In the genomic region with DNA sequence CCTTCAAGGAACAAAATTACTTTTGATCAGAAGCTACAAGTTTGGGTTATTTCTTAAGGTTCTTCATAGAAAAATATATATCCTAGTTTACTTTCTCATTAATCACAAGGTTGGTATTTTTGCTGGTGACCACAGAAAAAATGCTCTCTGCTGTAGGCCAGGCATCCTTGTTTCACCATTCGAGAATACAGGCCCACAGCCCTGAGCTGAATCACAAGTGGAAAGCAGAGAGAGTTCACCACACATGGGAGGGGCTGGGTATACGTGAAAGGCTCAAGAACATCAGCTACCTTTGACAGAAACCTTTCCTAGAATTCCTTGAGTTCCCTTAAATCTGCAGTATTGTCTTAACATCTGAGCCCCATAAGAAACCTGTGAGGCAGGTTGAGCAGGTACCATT, we compare ENCODE assay signal across 11 cellular contexts. TPM values are rescaled to one million over a fixed set of nuclear protein-coding genes. Genes with fewer than 3 reads are reported as not detected.
"Had no signal": no experiment of that assay in that cellular context is flagged by ENCODE, and none has a peak within 500 bp of the region (broad histone marks: within the 10 kb centered on the region; RNA-seq: fewer than 3 reads in every experiment).

No MANE protein-coding gene starts in this region.

- H3K9me3 ChIP-seq: left lung, transverse colon had no signal

- H3K4me1 ChIP-seq: left lung, transverse colon had no signal

- H3K36me3 ChIP-seq: left lung, transverse colon had no signal

- DNase-seq: activated CD4-positive, alpha-beta memory T cell treated with anti-CD3 and anti-CD28 coated beads, Interleukin-2, amount 10 ng/mL, durations not matched to agents 7 days and 5 days; activated CD4-positive, alpha-beta T cell treated with anti-CD3 and anti-CD28 coated beads for 1 hour; activated naive CD4-positive, alpha-beta T cell; cerebellar nuclear complex; left lung; stimulated activated CD4-positive, alpha-beta T cell treated with anti-CD3 and anti-CD28 coated beads, Interleukin-2, amount 100 ng/mL, for 24 hours; stimulated activated naive B cell treated with anti-CD40 and anti-IgM and Interleukin-4, amounts not matched to agents 10 μg/mL and 1 μg/mL and 100 μg/mL, for 72 hours; substantia nigra; transverse colon had no signal

- ATAC-seq: left lung; sciatic nerve; stimulated activated naive B cell treated with anti-CD40 and anti-IgM and Interleukin-4, amounts not matched to agents 10 μg/mL and 1 μg/mL and 100 μg/mL, for 72 hours had no signal

- H3K27me3 ChIP-seq: transverse colon had no signal

- H3K4me3 ChIP-seq: left lung, transverse colon had no signal

- H3K27ac ChIP-seq: left lung, transverse colon had no signal

RNA-seq across cellular contexts. Expression of a gene that starts 23.2 kb away (rescaled TPM):
- total RNA-seq: activated CD4-positive, alpha-beta memory T cell treated with anti-CD3 and anti-CD28 coated beads, Interleukin-2, amount 10 ng/mL, durations not matched to agents 7 days and 5 days; glomerular endothelial cell had no signal
